9 cellular contexts compared by ENCODE assay signal in genomic region chr12:18320036-18320617, GRCh38. TPM values are rescaled to one million over a fixed set of nuclear protein-coding genes. Genes with fewer than 3 reads are reported as not detected.
DNase-seq lines count a peak whose midpoint lies in the region; ATAC-seq and TF ChIP-seq lines count a peak whose summit lies in the region.
"Had no signal": no experiment of that assay in that cellular context is flagged by ENCODE, and none has a peak within 500 bp of the region (broad histone marks: within the 10 kb centered on the region; RNA-seq: fewer than 3 reads in every experiment).

No MANE protein-coding gene starts in this region.

- intact Hi-C loops in lower leg skin (cut with DNase I; ENCODE audit: low total_unique reads), result no loop called here

- H3K4me3 Mint-ChIP-seq in mesothelial cell of epicardium, result no peak overlapping the region
- no peak overlapping the region for H3K4me3 Mint-ChIP-seq in natural killer cell treated with Interleukin-12 subunit alpha and Interleukin-12 subunit beta and Interleukin-15 and Interleukin-18, amount 100 ng/mL, for 72 hours

- TF ChIP-seq POLR2A in lower leg skin (IDR thresholded peaks at IDR 0.05), result no peak

- no peaks in the 10 kb centered on the region for H3K9me3 Mint-ChIP-seq in mesothelial cell of epicardium
- H3K9me3 Mint-ChIP-seq in natural killer cell treated with Interleukin-12 subunit alpha and Interleukin-12 subunit beta and Interleukin-15 and Interleukin-18, amount 100 ng/mL, for 72 hours, result peaks cover 1% of the 10 kb centered on the region

- TF ChIP-seq CTCF in AG09309 (IDR thresholded peaks at IDR 0.05; ENCODE audit: control insufficient read depth, insufficient read depth, low read depth, low read length, missing control alignments) (peak; percentile 54), mesothelial cell of epicardium (IDR thresholded peaks at IDR 0.05; ENCODE audit: unreplicated experiment) (peak; percentile 59), lower leg skin (IDR thresholded peaks at IDR 0.05) (no peak)

- no peak for ATAC-seq in GM21619 (IDR thresholded peaks at IDR 0.05; ENCODE audit: unreplicated experiment)
- no peak for ATAC-seq in natural killer cell treated with Interleukin-12 subunit alpha and Interleukin-12 subunit beta and Interleukin-15 and Interleukin-18, amount 100 ng/mL, for 72 hours

- peaks cover 25% of the 10 kb centered on the region for H3K4me1 Mint-ChIP-seq in mesothelial cell of epicardium
- H3K4me1 Mint-ChIP-seq in natural killer cell treated with Interleukin-12 subunit alpha and Interleukin-12 subunit beta and Interleukin-15 and Interleukin-18, amount 100 ng/mL, for 72 hours (ENCODE audit: low read depth in 2 of 2), result no peaks in the 10 kb centered on the region

- peak overlapping the region; percentile 58 for H3K27ac Mint-ChIP-seq in mesothelial cell of epicardium
- no peak overlapping the region for H3K27ac Mint-ChIP-seq in natural killer cell treated with Interleukin-12 subunit alpha and Interleukin-12 subunit beta and Interleukin-15 and Interleukin-18, amount 100 ng/mL, for 72 hours

- DNase-seq in AG09309 (ENCODE audit: low read depth) (peak; percentile 37), H4 (ENCODE audit: low spot score) (peak; percentile 74), NCI-H748 treated with DMSO at 0.1 percent for 48 hours (lab: John Stamatoyannopoulos, UW) (peak; percentile 6), dermis microvascular lymphatic vessel endothelial cell (ENCODE audit: low read depth in 2 of 2) (peak; percentile 65 to 66), mesothelial cell of epicardium (ENCODE audit: low spot score in 2 of 2, unreplicated experiment in 2 of 2) (no peak), lower leg skin (ENCODE audit: low spot score in 2 of 2) (no peak)
- no peak for DNase-seq in natural killer cell treated with Interleukin-12 subunit alpha and Interleukin-12 subunit beta and Interleukin-15 and Interleukin-18, amount 100 ng/mL, for 72 hours (ENCODE audit: low spot score)

- no peaks in the 10 kb centered on the region for H3K27me3 Mint-ChIP-seq in mesothelial cell of epicardium (ENCODE audit: low read depth)
- H3K27me3 Mint-ChIP-seq in natural killer cell treated with Interleukin-12 subunit alpha and Interleukin-12 subunit beta and Interleukin-15 and Interleukin-18, amount 100 ng/mL, for 72 hours, result no peaks in the 10 kb centered on the region

- H3K4me3 ChIP-seq in AG09309 (ENCODE audit: control insufficient read depth, low read depth, low read length) (no peak overlapping the region), lower leg skin (ENCODE audit: low read depth, poor library complexity, severe bottlenecking) (no peak overlapping the region)

- H3K36me3 Mint-ChIP-seq in mesothelial cell of epicardium, result no peaks in the 10 kb centered on the region
- H3K36me3 Mint-ChIP-seq in natural killer cell treated with Interleukin-12 subunit alpha and Interleukin-12 subunit beta and Interleukin-15 and Interleukin-18, amount 100 ng/mL, for 72 hours, result no peaks in the 10 kb centered on the region

- WGBS in lower leg skin, 2 donors, result 48 to 54% methylated on average over 6 of the region's 6 CpGs

RNA-seq across cellular contexts. Expression of gene PIK3C2G, which starts 58.8 kb away (rescaled TPM):
- not detected in 2 replicates for total RNA-seq in H4 (2014; rRNA removed; shearing (Covaris generic))
- 0.51 and 1.6 TPM in 2 replicates for total RNA-seq in dermis microvascular lymphatic vessel endothelial cell
- total RNA-seq in mesothelial cell of epicardium, result 2.6 to 4.1 TPM (median 2.7 TPM) in 3 replicates
- 10 to 100 TPM; 17.9 to 27.7 (median 26.6) TPM for total RNA-seq in lower leg skin
- total RNA-seq in natural killer cell treated with Interleukin-12 subunit alpha and Interleukin-12 subunit beta and Interleukin-15 and Interleukin-18, amount 100 ng/mL, for 72 hours, result not detected
- total RNA-seq: mononuclear cell had no signal

Comparison
In these comparisons a context has a peak if more than half of its experiments do, and no peak if none do; other contexts are left out.
1. DNase-seq: peak in AG09309 (single experiment), H4 (single experiment), NCI-H748 treated with DMSO at 0.1 percent for 48 hours (single experiment) and dermis microvascular lymphatic vessel endothelial cell (2 of 2); none in mesothelial cell of epicardium (0 of 2), lower leg skin (0 of 2) and natural killer cell treated with Interleukin-12 subunit alpha and Interleukin-12 subunit beta and Interleukin-15 and Interleukin-18, amount 100 ng/mL, for 72 hours (single experiment).
2. CTCF ChIP-seq: peak in AG09309 (single experiment) and mesothelial cell of epicardium (single experiment); none in lower leg skin (0 of 3).